ENCODE assay signal across 8 cellular contexts in the genomic region with DNA sequence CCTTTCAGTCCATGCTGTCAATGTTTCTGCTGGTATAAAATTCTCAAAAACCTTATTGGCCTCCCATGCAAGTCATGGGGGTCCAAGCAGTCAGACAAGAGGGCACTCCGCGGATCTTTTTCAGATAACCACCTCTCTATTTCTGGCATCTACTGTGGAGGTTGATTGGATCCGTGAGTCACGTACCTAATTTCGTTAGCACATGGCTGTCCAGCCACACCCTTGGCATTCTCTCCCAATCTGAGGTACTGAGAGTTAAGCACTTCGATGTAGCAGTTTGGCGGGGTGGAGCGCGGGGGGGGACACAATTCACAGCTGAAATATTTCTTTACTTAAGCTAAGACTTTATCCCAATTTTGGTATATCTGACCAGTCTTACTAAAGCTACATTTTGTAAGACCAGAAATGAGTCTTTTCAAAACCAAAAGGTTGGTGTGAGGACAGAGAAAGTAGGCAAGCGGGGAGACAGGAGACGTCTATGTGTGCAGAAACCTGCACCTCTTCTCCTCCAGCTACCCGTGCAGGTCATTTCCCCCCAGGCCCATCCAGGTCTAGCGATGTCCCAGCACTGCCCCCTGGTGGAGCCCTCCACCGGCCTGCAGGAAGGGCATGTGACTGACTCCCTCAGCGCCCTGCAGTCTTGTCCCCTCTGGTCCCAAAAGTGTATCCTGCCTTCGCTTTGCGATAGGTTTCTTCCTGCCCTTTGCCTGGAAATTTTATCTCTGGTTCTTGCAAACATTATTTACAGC.
A peak's percentile ranks its signal among the peaks of the same experiment; 100 is the strongest.
DNase-seq lines count a peak whose midpoint lies in the region; ATAC-seq and TF ChIP-seq lines count a peak whose summit lies in the region.

No MANE protein-coding gene starts in this region.

- no peak overlapping the region for H3K27ac Mint-ChIP-seq in CD4-positive, CD25-positive, alpha-beta regulatory T cell
- H3K27ac Mint-ChIP-seq in naive B cell (no peak overlapping the region), type B pancreatic cell (no peak overlapping the region)

- TF ChIP-seq CTCF in type B pancreatic cell (conservative IDR thresholded peaks at IDR 0.05): peak; percentile 70

- ATAC-seq in CD4-positive, CD25-positive, alpha-beta regulatory T cell (ENCODE audit: low read depth in 2 of 2): peak in 1 of 2 donors; percentile 50
- ATAC-seq in HG02678 (IDR thresholded peaks at IDR 0.05; ENCODE audit: unreplicated experiment): peak; percentile 49
- peak; percentile 44 to 53 for ATAC-seq in naive B cell (ENCODE audit: low read depth in 2 of 2)
- ATAC-seq in GM18873 (IDR thresholded peaks at IDR 0.05; ENCODE audit: low FRiP score, unreplicated experiment): no peak
- no peak for ATAC-seq in GM18517 (IDR thresholded peaks at IDR 0.05; ENCODE audit: unreplicated experiment)

- H3K36me3 ChIP-seq in CD4-positive, CD25-positive, alpha-beta regulatory T cell (ENCODE audit: control insufficient read depth, insufficient read depth, low read length): no peaks in the 10 kb centered on the region

- peaks cover 0 to 3% (median 0%) of the 10 kb centered on the region in 7 donors for H3K9me3 Mint-ChIP-seq in CD4-positive, CD25-positive, alpha-beta regulatory T cell
- H3K9me3 Mint-ChIP-seq in naive B cell (peaks cover 0 to 5% (median 0%) of the 10 kb centered on the region in 7 donors), type B pancreatic cell (no peaks in the 10 kb centered on the region)

- no peak overlapping the region for H3K4me3 ChIP-seq in CD4-positive, CD25-positive, alpha-beta regulatory T cell (ENCODE audit: low read depth, low read length)

- no peak overlapping the region for H3K27ac ChIP-seq in CD4-positive, CD25-positive, alpha-beta regulatory T cell (ENCODE audit: insufficient read depth, low read length, poor library complexity, severe bottlenecking)

- H3K4me3 Mint-ChIP-seq in CD4-positive, CD25-positive, alpha-beta regulatory T cell: no peak overlapping the region
- no peak overlapping the region for H3K4me3 Mint-ChIP-seq in naive B cell
- H3K4me3 Mint-ChIP-seq in type B pancreatic cell: no peak overlapping the region

- peaks cover 15% of the 10 kb centered on the region for H3K36me3 Mint-ChIP-seq in CD4-positive, CD25-positive, alpha-beta regulatory T cell
- H3K36me3 Mint-ChIP-seq in naive B cell: peaks cover 0 to 5% of the 10 kb centered on the region in 2 donors
- peaks cover 13% of the 10 kb centered on the region for H3K36me3 Mint-ChIP-seq in type B pancreatic cell

- H3K4me1 Mint-ChIP-seq in CD4-positive, CD25-positive, alpha-beta regulatory T cell: no peaks in the 10 kb centered on the region
- H3K4me1 Mint-ChIP-seq in naive B cell (no peaks in the 10 kb centered on the region), type B pancreatic cell (ENCODE audit: unreplicated experiment) (no peaks in the 10 kb centered on the region)

- peak; percentile 14 to 39 (median 20) for DNase-seq in CD4-positive, CD25-positive, alpha-beta regulatory T cell
- DNase-seq in T-helper 2 cell (peak in 4 of 5 experiments; percentile 20 to 34 (median 31)), naive B cell (peak; percentile 17), type B pancreatic cell (ENCODE audit: extremely low spot score, unreplicated experiment) (no peak)
- DNase-seq in central memory CD4-positive, alpha-beta T cell: peak; percentile 21

- H3K27me3 ChIP-seq in CD4-positive, CD25-positive, alpha-beta regulatory T cell (ENCODE audit: control insufficient read depth, insufficient read depth, low read length): no peaks in the 10 kb centered on the region

- no peaks in the 10 kb centered on the region for H3K9me3 ChIP-seq in CD4-positive, CD25-positive, alpha-beta regulatory T cell (ENCODE audit: control insufficient read depth in 2 of 2, low read length in 2 of 2)

- no peaks in the 10 kb centered on the region for H3K4me1 ChIP-seq in CD4-positive, CD25-positive, alpha-beta regulatory T cell (ENCODE audit: control insufficient read depth, insufficient read depth, low read length, poor library complexity, severe bottlenecking)

- no peaks in the 10 kb centered on the region for H3K27me3 Mint-ChIP-seq in CD4-positive, CD25-positive, alpha-beta regulatory T cell
- H3K27me3 Mint-ChIP-seq in naive B cell (no peaks in the 10 kb centered on the region), type B pancreatic cell (no peaks in the 10 kb centered on the region)

Comparison
In these comparisons a context has a peak if more than half of its experiments do, and no peak if none do; other contexts are left out.
1. ATAC-seq: peak in HG02678 (single experiment) and naive B cell (2 of 2); none in GM18873 (single experiment) and GM18517 (single experiment).